Comparison of ENCODE assay signal across 8 cellular contexts in the genomic region with DNA sequence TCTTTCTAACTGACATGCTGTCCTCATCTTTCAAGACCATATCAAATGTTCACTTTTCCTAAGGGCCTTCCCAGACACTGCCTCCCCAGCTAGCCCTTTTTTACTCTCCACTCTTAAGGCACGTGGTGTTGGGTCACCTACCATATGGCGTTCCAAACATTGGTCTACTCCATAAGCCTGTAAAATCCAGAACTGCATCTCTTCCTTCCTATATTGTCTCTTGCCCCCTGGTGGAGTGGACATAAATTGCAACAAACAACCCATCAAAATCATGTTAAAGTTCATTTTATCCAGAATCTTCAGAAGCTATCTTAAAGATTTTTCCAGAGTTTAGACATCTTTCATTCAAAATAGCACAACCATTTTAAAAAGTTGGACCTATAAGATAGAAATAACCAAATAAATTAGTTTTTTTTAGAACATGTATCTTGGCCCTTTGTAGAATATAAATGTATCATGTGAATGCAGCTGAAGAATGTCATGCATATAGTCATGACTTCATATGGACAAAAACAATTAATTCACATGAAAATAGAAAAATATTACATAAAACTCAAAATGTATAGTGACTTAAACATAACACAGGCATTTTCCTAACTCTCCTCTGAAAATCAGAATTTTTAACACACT.
A peak's percentile ranks its signal among the peaks of the same experiment; 100 is the strongest.
DNase-seq lines count a peak whose midpoint lies in the region; ATAC-seq and TF ChIP-seq lines count a peak whose summit lies in the region.

No MANE protein-coding gene starts in this region.

- no peaks in the 10 kb centered on the region for H3K79me2 ChIP-seq in mammary epithelial cell (ENCODE audit: insufficient read depth, low read length)

- POLR2A ChIA-PET in AG04449 (lab: Yijun Ruan, JAX) = no interaction called here

- TF ChIP-seq CTCF in AG04449 (IDR thresholded peaks at IDR 0.05; ENCODE audit: insufficient read depth, low read length, missing control alignments) (peak; percentile 31), GM12875 (IDR thresholded peaks at IDR 0.05; ENCODE audit: borderline replicate concordance, insufficient read depth, low read depth, low read length) (peak; percentile 46; the same call in 1 of the 2 replicates), mammary epithelial cell (conservative IDR thresholded peaks at IDR 0.05 in 1 of 2, IDR thresholded peaks at IDR 0.05 in 1 of 2; ENCODE audit: extremely low read depth in 1 of 2, insufficient read depth in 1 of 2, low read depth in 1 of 2, low read length in 2 of 2) (peak; percentile 61 to 63), omental fat pad (IDR thresholded peaks at IDR 0.05) (no peak)

- ATAC-seq in omental fat pad (ENCODE audit: low FRiP score) (no peak), HG02763 (IDR thresholded peaks at IDR 0.05; ENCODE audit: unreplicated experiment) (no peak)

- no TSS peak for BruUV-seq in mammary epithelial cell (replicated peaks; lab: Mats Ljungman, UMichigan)

- intact Hi-C loops in mammary epithelial cell (cut with micrococcal nuclease) = loop anchor here (5.0 kb wide), 1 partner anchor 571 kb away; no protein-coding TSS in a partner anchor

- in situ Hi-C loops in mammary epithelial cell (cut with MboI; ENCODE audit: low sequenced_read_pairs in 2 of 2) = no loop called here

- 70% methylated on average over 2 of the region's 2 CpGs for WGBS in mammary epithelial cell (ENCODE audit: low coverage, missing lambda C conversion rate)

- H3K27me3 ChIP-seq in mammary epithelial cell (ENCODE audit: insufficient read depth, low read length) = no peaks in the 10 kb centered on the region

- CTCF ChIA-PET in AG04449 (lab: Yijun Ruan, JAX) = interaction anchor here (0.6 to 3.0 kb wide), 18 partner anchors 8 to 767 kb away, joined by 3 to 22 read pairs (median 4); no protein-coding TSS in a partner anchor
- CTCF ChIA-PET in mammary epithelial cell (lab: Charles Lee; ENCODE audit: low non-redundant PET) = interaction anchor here (0.6 to 1.1 kb wide), 4 partner anchors 120 to 891 kb away, joined by 3 to 9 read pairs (median 3); no protein-coding TSS in a partner anchor

- no peak overlapping the region for H2AFZ ChIP-seq in mammary epithelial cell (ENCODE audit: low read depth, low read length)

- no peak overlapping the region for H3K4me2 ChIP-seq in mammary epithelial cell (ENCODE audit: insufficient read depth, low read depth, low read length)

- H3K4me3 ChIP-seq in AG04449 (ENCODE audit: low read depth, low read length) = no peak overlapping the region
- H3K4me3 ChIP-seq in GM12875 (ENCODE audit: low read depth, low read length) = no peak overlapping the region
- H3K4me3 ChIP-seq in mammary epithelial cell (replicated peaks in 1 of 3; ENCODE audit: insufficient read depth in 1 of 3, low read depth in 2 of 3, low read length in 3 of 3) = no peak overlapping the region

- H3K27ac ChIP-seq in mammary epithelial cell (ENCODE audit: insufficient read depth, low read depth, low read length) = no peak overlapping the region

- dilution Hi-C loops in mammary epithelial cell (cut with HindIII; ENCODE audit: low sequenced_read_pairs) = no loop called here

- no peaks in the 10 kb centered on the region for H3K36me3 ChIP-seq in mammary epithelial cell (ENCODE audit: insufficient read depth, low read length)

- H3K9me3 ChIP-seq in mammary epithelial cell (replicated peaks; ENCODE audit: insufficient read depth, low read length) = no peaks in the 10 kb centered on the region

- no peak overlapping the region for H3K9ac ChIP-seq in mammary epithelial cell (ENCODE audit: insufficient read depth, low read length)

- no peaks in the 10 kb centered on the region for H4K20me1 ChIP-seq in mammary epithelial cell (ENCODE audit: insufficient read depth, low read length)

- H3K4me1 ChIP-seq in mammary epithelial cell (ENCODE audit: insufficient read depth, low read length) = no peaks in the 10 kb centered on the region

- DNase-seq in AG04449 (ENCODE audit: low read depth, low spot score) (no peak), MV-4-11 (lab: John Stamatoyannopoulos, UW) (peak; percentile 1), mammary epithelial cell (peak; percentile 13), omental fat pad (ENCODE audit: low spot score) (peak; percentile 25), DMS114 treated with DMSO at 0.1 percent for 48 hours (lab: John Stamatoyannopoulos, UW; ENCODE audit: unreplicated experiment) (no peak), ureter (ENCODE audit: low spot score) (no peak)

Comparison
In these comparisons a context has a peak if more than half of its experiments do, and no peak if none do; other contexts are left out.
1. DNase-seq: peak in MV-4-11 (single experiment), mammary epithelial cell (single experiment) and omental fat pad (single experiment); none in AG04449 (single experiment), DMS114 treated with DMSO at 0.1 percent for 48 hours (single experiment) and ureter (single experiment).
2. CTCF ChIP-seq: peak in AG04449 (single experiment), GM12875 (single experiment) and mammary epithelial cell (2 of 2); none in omental fat pad (0 of 3).